8 cellular contexts compared by ENCODE assay signal in genomic region chr13:49996166-49996915, GRCh38. TPM values are rescaled to one million over a fixed set of nuclear protein-coding genes. Genes with fewer than 3 reads are reported as not detected.
DNase-seq lines count a peak whose midpoint lies in the region; ATAC-seq lines count a peak whose summit lies in the region.

No MANE protein-coding gene starts in this region.

- H2AK5ac ChIP-seq in neuronal stem cell (ENCODE audit: low read depth, low read length), result peak overlapping the region; percentile 21

- H3K18ac ChIP-seq in neuronal stem cell (ENCODE audit: low read length), result peak overlapping the region; percentile 98

- H3K4me2 ChIP-seq in neuronal stem cell (ENCODE audit: insufficient read depth, low read length, poor library complexity, severe bottlenecking), result peak overlapping the region; percentile 83

- H4K91ac ChIP-seq in neuronal stem cell (ENCODE audit: low read depth, low read length, poor library complexity), result no peak overlapping the region

- H3K27me3 ChIP-seq in SJCRH30 (no peaks in the 10 kb centered on the region), neuronal stem cell (ENCODE audit: control insufficient read depth in 3 of 3, insufficient read depth in 3 of 3, low read depth in 1 of 3, low read length in 3 of 3) (no peaks in the 10 kb centered on the region), stomach smooth muscle (ENCODE audit: control insufficient read depth in 1 of 2, insufficient read depth in 2 of 2, low read length in 2 of 2) (no peaks in the 10 kb centered on the region)

- peak overlapping the region; percentile 69 for H2BK120ac ChIP-seq in neuronal stem cell (ENCODE audit: low read depth, low read length)

- H3K36me3 ChIP-seq in SJCRH30 (peaks cover 24% of the 10 kb centered on the region), neuronal stem cell (replicated peaks in 1 of 2; ENCODE audit: control insufficient read depth in 2 of 2, insufficient read depth in 2 of 2, low read length in 2 of 2) (peaks cover 5 to 38% of the 10 kb centered on the region in 2 donors), stomach smooth muscle (ENCODE audit: control insufficient read depth in 2 of 2, insufficient read depth in 2 of 2, low read length in 2 of 2) (peaks cover 2 to 7% of the 10 kb centered on the region in 2 donors)

- peak overlapping the region; percentile 53 for H3K4me3 ChIP-seq in Jurkat, Clone E6-1 (ENCODE audit: low read length)
- H3K4me3 ChIP-seq in SJCRH30 (peak overlapping the region; percentile 91), neuronal stem cell (ENCODE audit: low read length in 2 of 2) (peak overlapping the region; percentile 34 to 80), stomach smooth muscle (ENCODE audit: low read length in 2 of 2) (peak overlapping the region; percentile 76 to 78)

- H2BK12ac ChIP-seq in neuronal stem cell (ENCODE audit: low read length), result no peak overlapping the region

- WGBS in neuronal stem cell (ENCODE audit: extremely low coverage in 2 of 2, insufficient read length in 2 of 2, insufficient replicate concordance in 1 of 2), 2 donors, result no CpG with 5 or more reads among the region's 68 CpGs

- no peaks in the 10 kb centered on the region for H3K79me1 ChIP-seq in neuronal stem cell (ENCODE audit: low read depth, low read length)

- peak overlapping the region; percentile 80 for H2BK5ac ChIP-seq in neuronal stem cell (ENCODE audit: low read length)

- no peak overlapping the region for H3K14ac ChIP-seq in neuronal stem cell (ENCODE audit: low read length)

- peak overlapping the region; percentile 92 for H2AFZ ChIP-seq in neuronal stem cell (ENCODE audit: low read length)

- DNase-seq in DMS114 treated with DMSO at 0.1 percent for 48 hours (lab: John Stamatoyannopoulos, UW; ENCODE audit: unreplicated experiment) (peak; percentile 31), SJCRH30 (peak; percentile 77 to 78), foreskin melanocyte (peak; percentile 80), neuronal stem cell (ENCODE audit: low spot score) (peak; percentile 90)
- DNase-seq in Jurkat, Clone E6-1 (ENCODE audit: low read depth, low spot score), result peak; percentile 83
- peak; percentile 57 to 86 (median 75) for DNase-seq in activated naive CD4-positive, alpha-beta T cell (lab: John Stamatoyannopoulos, UW)

- no peak overlapping the region for H2BK15ac ChIP-seq in neuronal stem cell (ENCODE audit: low read length)

- H3K4ac ChIP-seq in neuronal stem cell (ENCODE audit: low read length), result no peak overlapping the region

- H3K4me1 ChIP-seq in SJCRH30, result no peaks in the 10 kb centered on the region
- H3K4me1 ChIP-seq in neuronal stem cell (ENCODE audit: control insufficient read depth in 2 of 2, insufficient read depth in 1 of 2, low read depth in 1 of 2, low read length in 2 of 2), result peaks cover 0 to 5% of the 10 kb centered on the region in 2 donors
- H3K4me1 ChIP-seq in stomach smooth muscle (ENCODE audit: control insufficient read depth, insufficient read depth, low read length), result peaks cover 9% of the 10 kb centered on the region

- no peak overlapping the region for H4K8ac ChIP-seq in neuronal stem cell (ENCODE audit: low read depth, low read length)

- peak overlapping the region; percentile 52 for H3K23ac ChIP-seq in neuronal stem cell (ENCODE audit: low read depth, low read length, poor library complexity)

- H3K9me3 ChIP-seq in SJCRH30 (replicated peaks) (no peaks in the 10 kb centered on the region), neuronal stem cell (replicated peaks in 1 of 2; ENCODE audit: control insufficient read depth in 2 of 2, insufficient read depth in 1 of 2, low read depth in 1 of 2, low read length in 2 of 2) (no peaks in the 10 kb centered on the region), stomach smooth muscle (ENCODE audit: control insufficient read depth in 2 of 2, low read length in 2 of 2) (no peaks in the 10 kb centered on the region)

- H3K9ac ChIP-seq in neuronal stem cell (ENCODE audit: low read depth, low read length, poor library complexity), result no peak overlapping the region
- peak overlapping the region; percentile 88 for H3K9ac ChIP-seq in stomach smooth muscle (ENCODE audit: low read length in 2 of 2)

- peak; percentile 40 for ATAC-seq in GM21526 (IDR thresholded peaks at IDR 0.05; ENCODE audit: low FRiP score, unreplicated experiment)

- H3K27ac ChIP-seq in SJCRH30, result peak overlapping the region; percentile 82
- H3K27ac ChIP-seq in neuronal stem cell (replicated peaks; ENCODE audit: low read length), result peak overlapping the region; percentile 91
- peak overlapping the region; percentile 90 for H3K27ac ChIP-seq in stomach smooth muscle (ENCODE audit: low read length)

RNA-seq across cellular contexts. Expression of gene TRIM13, which starts 0.5 kb away (rescaled TPM):
- 26.1 TPM for polyA plus RNA-seq in Jurkat, Clone E6-1 (2012; ENCODE audit: insufficient read depth, insufficient read length)
- 11.4 and 11.6 TPM in 2 replicates for total RNA-seq in SJCRH30 (2014; rRNA removed; shearing (Covaris generic))
- 30.6 TPM for polyA plus RNA-seq in neuronal stem cell (2013, experiment 1 of 2)
- polyA plus RNA-seq in neuronal stem cell (2013, experiment 2 of 2), result 30.3 TPM

RNA-seq across cellular contexts. Expression of gene KCNRG, which starts 18.9 kb away (rescaled TPM):
- 0.77 TPM for polyA plus RNA-seq in Jurkat, Clone E6-1 (2012; ENCODE audit: insufficient read depth, insufficient read length)
- total RNA-seq in SJCRH30 (2014; rRNA removed; shearing (Covaris generic)), result 0.53 and 0.61 TPM in 2 replicates
- polyA plus RNA-seq in neuronal stem cell (2013, experiment 1 of 2), result 2.4 TPM
- polyA plus RNA-seq in neuronal stem cell (2013, experiment 2 of 2), result 2.3 TPM

Comparison
In these comparisons a context has a peak if more than half of its experiments do, and no peak if none do; other contexts are left out.
1. Peak in every context shown above with its lines: DNase-seq, ATAC-seq, H3K4me3 ChIP-seq and H3K27ac ChIP-seq.
2. DNase-seq: peak in every context shown above with its lines; median percentile 90 in neuronal stem cell; 83 in Jurkat, Clone E6-1; 80 in foreskin melanocyte; 78 in SJCRH30; 75 in activated naive CD4-positive, alpha-beta T cell; 31 in DMS114 treated with DMSO at 0.1 percent for 48 hours.